35 cellular contexts compared by ENCODE assay signal in genomic region chr11:15010860-15011259, GRCh38. TPM values are rescaled to one million over a fixed set of nuclear protein-coding genes. Genes with fewer than 3 reads are reported as not detected.
"Had no signal": no experiment of that assay in that cellular context is flagged by ENCODE, and none has a peak within 500 bp of the region (broad histone marks: within the 10 kb centered on the region; RNA-seq: fewer than 3 reads in every experiment).

No MANE protein-coding gene starts in this region.

- ATAC-seq: activated CD8-positive, alpha-beta T cell treated with anti-CD3 and anti-CD28 coated beads for 36 hours; activated naive CD4-positive, alpha-beta T cell treated with anti-CD3 and anti-CD28 coated beads, Interleukin-2, amount 50 U/mL, for 72 hours; activated T-cell treated with anti-CD3 and anti-CD28 coated beads, Interleukin-2, amount 50 U/mL, for 4 hours; activated T-cell treated with anti-CD3 and anti-CD28 coated beads, Interleukin-2, amount 50 U/mL, for 72 hours; activated T-helper 17 cell treated with anti-CD3 and anti-CD28 coated beads, Interleukin-2, amount 50 U/mL, for 72 hours had no signal

- H3K4me1 ChIP-seq: adrenal gland, ascending aorta had no signal

- DNase-seq: activated B cell treated with CpG ODN at 0.5 μM for 24 hours; activated CD4-positive, alpha-beta memory T cell treated with anti-CD3 and anti-CD28 coated beads for 36 hours; activated CD4-positive, alpha-beta T cell treated with anti-CD3 and anti-CD28 coated beads for 4 hours; activated CD4-positive, alpha-beta T cell treated with anti-CD3 and anti-CD28 coated beads, Interleukin-2, amount 10 ng/mL, durations not matched to agents 24 days and 14 days; activated CD4-positive, alpha-beta T cell treated with anti-CD3 and anti-CD28 coated beads, Interleukin-2, amount 50 U/mL, for 1 hour; activated CD4-positive, alpha-beta T cell treated with anti-CD3 and anti-CD28 coated beads, Interleukin-2, amount 50 U/mL, for 4 hours; activated CD4-positive, CD25-positive, alpha-beta regulatory T cell treated with anti-CD3 and anti-CD28 coated beads, Interleukin-2, amount 50 U/mL, for 72 hours; activated CD8-positive, alpha-beta memory T cell treated with anti-CD3 and anti-CD28 coated beads, Interleukin-2, amount 50 U/mL, for 4 hours; activated CD8-positive, alpha-beta T cell treated with anti-CD3 and anti-CD28 coated beads for 36 hours; activated effector memory CD4-positive, alpha-beta T cell treated with anti-CD3 and anti-CD28 coated beads, Interleukin-2, amount 50 U/mL, for 16 hours; activated gamma-delta T cell treated with Interleukin-2 at 50 U/mL for 16 hours; activated naive CD4-positive, alpha-beta T cell; activated naive CD4-positive, alpha-beta T cell treated with anti-CD3 and anti-CD28 coated beads for 36 hours; activated naive CD4-positive, alpha-beta T cell treated with anti-CD3 and anti-CD28 coated beads, Interleukin-2, amount 50 U/mL, for 16 hours; activated naive CD8-positive, alpha-beta T cell treated with anti-CD3 and anti-CD28 coated beads for 36 hours; activated T-cell treated with anti-CD3 and anti-CD28 coated beads for 4 hours; activated T-cell treated with anti-CD3 and anti-CD28 coated beads, Interleukin-2, amount 50 U/mL, for 1 hour; activated T-cell treated with anti-CD3 and anti-CD28 coated beads, Interleukin-2, amount 50 U/mL, for 4 hours; activated T-cell treated with anti-CD3 and anti-CD28 coated beads, Interleukin-2, amount 50 U/mL, for 72 hours; adrenal gland; amniotic stem cell; caudate nucleus; cerebellar nuclear complex; T-helper 1 cell; T-helper 2 cell; T-helper 9 cell had no signal

- H3K9me3 ChIP-seq: adrenal gland, ascending aorta had no signal

- H3K36me3 ChIP-seq: adrenal gland, ascending aorta, cardiac muscle cell had no signal

- FAIRE-seq: bronchial epithelial cell, TTC549 had no signal

- H3K27ac ChIP-seq: adrenal gland, ascending aorta, cardiac muscle cell, VCaP had no signal

- H3K27me3 ChIP-seq: adrenal gland, ascending aorta had no signal

- H3K4me3 ChIP-seq: adrenal gland, ascending aorta, cardiac muscle cell had no signal

RNA-seq across cellular contexts. Expression of gene CALCA, which starts 38.7 kb away (rescaled TPM):
- total RNA-seq: activated B cell treated with CpG ODN at 0.5 μM for 24 hours; activated CD4-positive, alpha-beta memory T cell treated with anti-CD3 and anti-CD28 coated beads for 36 hours; activated CD4-positive, alpha-beta T cell treated with anti-CD3 and anti-CD28 coated beads, Interleukin-2, amount 10 ng/mL, durations not matched to agents 24 days and 14 days; activated CD8-positive, alpha-beta memory T cell treated with anti-CD3 and anti-CD28 coated beads for 36 hours; activated CD8-positive, alpha-beta T cell treated with anti-CD3 and anti-CD28 coated beads for 36 hours; activated naive CD4-positive, alpha-beta T cell treated with anti-CD3 and anti-CD28 coated beads for 36 hours; activated naive CD4-positive, alpha-beta T cell treated with anti-CD3 and anti-CD28 coated beads, Interleukin-2, amount 50 U/mL, for 72 hours; activated T-cell treated with anti-CD3 and anti-CD28 coated beads, Interleukin-2, amount 50 U/mL, for 4 hours; activated T-cell treated with anti-CD3 and anti-CD28 coated beads, Interleukin-2, amount 50 U/mL, for 72 hours; activated T-helper 1 cell treated with anti-CD3 and anti-CD28 coated beads, Interleukin-12 subunit alpha, Interleukin-12 subunit beta, Interleukin-2, Interleukin-4 antibody, amounts not matched to agents 30 ng/mL and 10 ng/mL and 1 ng/mL, durations not matched to agents 14 hours and 24 hours and 36 hours; activated T-helper 17 cell treated with anti-CD3 and anti-CD28 coated beads, Interleukin-2, amount 50 U/mL, for 72 hours; ascending aorta; bronchial epithelial cell; cardiac muscle cell had no signal
